In the genomic region with DNA sequence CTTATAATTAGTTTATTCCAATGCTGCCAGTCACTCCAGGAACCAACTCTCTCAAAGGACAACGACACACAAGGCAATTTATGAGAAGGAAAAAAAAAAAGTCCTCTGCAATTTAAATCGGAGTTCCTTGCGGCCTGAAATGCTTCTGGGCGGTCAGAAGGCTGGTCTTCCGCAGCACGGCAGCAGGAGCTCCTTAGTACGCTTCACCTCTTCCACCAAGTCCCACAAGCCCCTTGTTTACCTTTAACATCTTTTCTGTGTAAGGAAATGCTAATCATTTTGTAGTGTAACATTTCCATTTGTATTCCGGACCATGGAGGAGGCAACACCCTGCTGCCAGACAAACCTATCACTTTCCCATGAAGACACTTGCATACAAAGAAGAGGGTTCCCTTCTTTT, we compare ENCODE assay signal across 31 cellular contexts. TPM values are rescaled to one million over a fixed set of nuclear protein-coding genes. Genes with fewer than 3 reads are reported as not detected.
"Had no signal": no experiment of that assay in that cellular context is flagged by ENCODE, and none has a peak within 500 bp of the region (broad histone marks: within the 10 kb centered on the region; RNA-seq: fewer than 3 reads in every experiment).

No MANE protein-coding gene starts in this region.

- H3K4me2 ChIP-seq: hepatocyte had no signal

- ATAC-seq: activated CD8-positive, alpha-beta memory T cell treated with anti-CD3 and anti-CD28 coated beads, Interleukin-2, amount 10 ng/mL, durations not matched to agents 7 days and 5 days; activated CD8-positive, alpha-beta T cell treated with anti-CD3 and anti-CD28 coated beads, Interleukin-2, amount 10 ng/mL, durations not matched to agents 7 days and 5 days; activated naive CD4-positive, alpha-beta T cell treated with anti-CD3 and anti-CD28 coated beads, Interleukin-2, amount 50 U/mL, for 72 hours; gastrocnemius medialis; sciatic nerve; stimulated activated naive CD8-positive, alpha-beta T cell treated with anti-CD3 and anti-CD28 coated beads, Interleukin-15, Interleukin-2, amounts not matched to agents 100 U/mL and 50 U/mL, for 24 hours; T-helper 17 cell had no signal

- H3K36me3 Mint-ChIP-seq: activated CD8-positive, alpha-beta memory T cell treated with anti-CD3 and anti-CD28 coated beads, Interleukin-2, amount 10 ng/mL, durations not matched to agents 7 days and 5 days; activated naive CD4-positive, alpha-beta T cell treated with anti-CD3 and anti-CD28 coated beads, Interleukin-2, amount 50 U/mL, for 72 hours had no signal

- H3K27me3 ChIP-seq: gastrocnemius medialis, hepatocyte, ovary, testis, transverse colon had no signal

- H3K9me3 Mint-ChIP-seq: activated B cell treated with CpG ODN at 0.5 μM for 24 hours; activated naive CD4-positive, alpha-beta T cell treated with anti-CD3 and anti-CD28 coated beads, Interleukin-2, amount 50 U/mL, for 72 hours; activated T-helper 2 cell treated with anti-CD3 and anti-CD28 coated beads, Interferon-gamma antibody, Interleukin-2, Interleukin-4, amounts not matched to agents 10 μg/mL and 5 μg/mL and 100 μg/mL, durations not matched to agents 14 hours and 24 hours and 36 hours; nephron had no signal

- H3K27ac ChIP-seq: gastrocnemius medialis, hepatocyte, left ventricle myocardium inferior, ovary, prostate gland, skin epidermis, testis, transverse colon had no signal

- H3K4me1 ChIP-seq: gastrocnemius medialis, left ventricle myocardium inferior, prostate gland, testis, transverse colon had no signal

- H3K27ac Mint-ChIP-seq: activated B cell treated with CpG ODN at 0.5 μM for 24 hours; activated CD8-positive, alpha-beta memory T cell treated with anti-CD3 and anti-CD28 coated beads, Interleukin-2, amount 10 ng/mL, durations not matched to agents 7 days and 5 days; activated CD8-positive, alpha-beta T cell treated with anti-CD3 and anti-CD28 coated beads, Interleukin-2, amount 10 ng/mL, durations not matched to agents 7 days and 5 days; activated naive CD4-positive, alpha-beta T cell treated with anti-CD3 and anti-CD28 coated beads, Interleukin-2, amount 50 U/mL, for 72 hours; activated T-helper 2 cell treated with anti-CD3 and anti-CD28 coated beads, Interferon-gamma antibody, Interleukin-2, Interleukin-4, amounts not matched to agents 10 μg/mL and 5 μg/mL and 100 μg/mL, durations not matched to agents 14 hours and 24 hours and 36 hours; T-helper 17 cell had no signal

- H3K9me3 ChIP-seq: gastrocnemius medialis, left ventricle myocardium inferior, ovary, prostate gland, testis, transverse colon had no signal

- H3K79me2 ChIP-seq: hepatocyte had no signal

- H3K4me3 Mint-ChIP-seq: activated B cell treated with CpG ODN at 0.5 μM for 24 hours; activated CD8-positive, alpha-beta memory T cell treated with anti-CD3 and anti-CD28 coated beads, Interleukin-2, amount 10 ng/mL, durations not matched to agents 7 days and 5 days; activated CD8-positive, alpha-beta T cell treated with anti-CD3 and anti-CD28 coated beads, Interleukin-2, amount 10 ng/mL, durations not matched to agents 7 days and 5 days; nephron; T-helper 17 cell had no signal

- H3K27me3 Mint-ChIP-seq: activated B cell treated with CpG ODN at 0.5 μM for 24 hours; activated CD8-positive, alpha-beta memory T cell treated with anti-CD3 and anti-CD28 coated beads, Interleukin-2, amount 10 ng/mL, durations not matched to agents 7 days and 5 days had no signal

- H3K4me1 Mint-ChIP-seq: activated CD8-positive, alpha-beta memory T cell treated with anti-CD3 and anti-CD28 coated beads, Interleukin-2, amount 10 ng/mL, durations not matched to agents 7 days and 5 days; nephron had no signal

- H3K4me3 ChIP-seq: gastrocnemius medialis, hepatocyte, left ventricle myocardium inferior, lung, ovary, prostate gland, skin epidermis, testis, transverse colon had no signal

- H3K36me3 ChIP-seq: gastrocnemius medialis, left ventricle myocardium inferior, ovary, prostate gland, transverse colon had no signal

- DNase-seq: activated B cell treated with CpG ODN at 0.5 μM for 24 hours; activated CD4-positive, alpha-beta T cell treated with anti-CD3 and anti-CD28 coated beads, Interleukin-2, amount 50 U/mL, for 1 hour; activated CD8-positive, alpha-beta memory T cell treated with anti-CD3 and anti-CD28 coated beads, Interleukin-2, amount 10 ng/mL, durations not matched to agents 7 days and 5 days; activated CD8-positive, alpha-beta T cell treated with anti-CD3 and anti-CD28 coated beads, Interleukin-2, amount 10 ng/mL, durations not matched to agents 7 days and 5 days; activated naive CD4-positive, alpha-beta T cell; activated T-cell treated with anti-CD3 and anti-CD28 coated beads, Interleukin-2, amount 50 U/mL, for 48 hours; anterior cingulate cortex; effector CD8-positive, alpha-beta T cell; gastrocnemius medialis; left ventricle myocardium inferior; ovary; stimulated activated CD4-positive, alpha-beta T cell treated with anti-CD3 and anti-CD28 coated beads, Interleukin-12 subunit alpha, Interleukin-12 subunit beta, amount 100 ng/mL, for 4 hours; stimulated activated CD4-positive, alpha-beta T cell treated with anti-CD3 and anti-CD28 coated beads, Interleukin-4, amount 100 ng/mL, for 1 hour; stimulated activated naive CD8-positive, alpha-beta T cell treated with anti-CD3 and anti-CD28 coated beads, Interleukin-15, Interleukin-2, amounts not matched to agents 100 U/mL and 50 U/mL, for 24 hours; T-helper 17 cell; testis; transverse colon had no signal

- H2AFZ ChIP-seq: hepatocyte had no signal

RNA-seq across cellular contexts. Expression of a gene that starts 16.2 kb away (rescaled TPM):
- total RNA-seq: activated B cell treated with CpG ODN at 0.5 μM for 24 hours; activated CD8-positive, alpha-beta memory T cell treated with anti-CD3 and anti-CD28 coated beads, Interleukin-2, amount 10 ng/mL, durations not matched to agents 7 days and 5 days; activated CD8-positive, alpha-beta T cell treated with anti-CD3 and anti-CD28 coated beads, Interleukin-2, amount 10 ng/mL, durations not matched to agents 7 days and 5 days; activated naive CD4-positive, alpha-beta T cell treated with anti-CD3 and anti-CD28 coated beads, Interleukin-2, amount 50 U/mL, for 72 hours; activated T-helper 2 cell treated with anti-CD3 and anti-CD28 coated beads, Interferon-gamma antibody, Interleukin-2, Interleukin-4, amounts not matched to agents 10 μg/mL and 5 μg/mL and 100 μg/mL, durations not matched to agents 14 hours and 24 hours and 36 hours; dermis microvascular lymphatic vessel endothelial cell; epithelial cell of proximal tubule; gastrocnemius medialis; hepatocyte; left ventricle myocardium inferior; lung; mesenteric fat pad; mucosa of gallbladder; ovary; sciatic nerve; T-helper 17 cell; transverse colon; urinary bladder had no signal
- polyA plus RNA-seq: adipose tissue, lung, ovary, urinary bladder had no signal
